Comparison of ENCODE assay signal across 12 cellular contexts in the genomic region with DNA sequence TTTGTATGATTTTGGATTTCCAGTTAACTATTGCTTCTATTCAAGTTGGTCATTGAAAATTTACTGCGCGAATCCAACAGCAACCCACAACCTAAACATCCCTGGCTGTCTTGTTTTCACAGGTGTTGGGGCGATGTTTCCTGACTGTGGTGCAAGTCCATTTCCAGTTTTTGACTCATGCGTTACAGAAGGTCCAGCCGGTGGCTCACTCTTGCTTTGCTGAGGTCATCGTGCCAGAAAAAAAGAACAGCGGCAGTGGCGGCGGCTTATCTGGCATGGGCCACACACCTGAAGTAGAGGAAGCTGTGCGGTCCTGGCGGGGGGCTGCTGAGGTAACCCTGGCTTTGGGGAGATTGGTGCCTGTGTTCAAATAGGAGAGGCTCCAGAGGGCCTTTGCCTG. TPM values are rescaled to one million over a fixed set of nuclear protein-coding genes. Genes with fewer than 3 reads are reported as not detected.
A peak's percentile ranks its signal among the peaks of the same experiment; 100 is the strongest.
DNase-seq lines count a peak whose midpoint lies in the region; ATAC-seq and TF ChIP-seq lines count a peak whose summit lies in the region.
"Had no signal": no experiment of that assay in that cellular context is flagged by ENCODE, and none has a peak within 500 bp of the region (broad histone marks: within the 10 kb centered on the region; RNA-seq: fewer than 3 reads in every experiment).

No MANE protein-coding gene starts in this region.

- ATAC-seq in lung (ENCODE audit: insufficient read depth, low FRiP score) (no peak), HG02678 (IDR thresholded peaks at IDR 0.05; ENCODE audit: unreplicated experiment) (no peak)
- ATAC-seq: activated T-cell treated with anti-CD3 and anti-CD28 coated beads, Interleukin-2, amount 50 U/mL, for 72 hours; stimulated activated naive CD8-positive, alpha-beta T cell treated with anti-CD3 and anti-CD28 coated beads, Interleukin-15, amount 100 ng/mL, for 72 hours had no signal

- no peaks in the 10 kb centered on the region for H3K27me3 ChIP-seq in lung (ENCODE audit: control insufficient read depth, insufficient read depth)
- H3K27me3 ChIP-seq: MG63 had no signal

- TF ChIP-seq CTCF in RWPE1 (conservative IDR thresholded peaks at IDR 0.05; ENCODE audit: low read depth) (no peak), lung (IDR thresholded peaks at IDR 0.05; ENCODE audit: control extremely low read depth, extremely low read depth) (no peak)

- peaks cover 4 to 15% of the 10 kb centered on the region in 2 donors for H3K36me3 ChIP-seq in lung (ENCODE audit: control insufficient read depth in 2 of 2, insufficient read depth in 2 of 2, low read length in 2 of 2)

- H3K27ac ChIP-seq in RWPE1, result peak overlapping the region; percentile 9; the same call in 1 of the 2 replicates
- peak overlapping the region; percentile 5 to 26 for H3K27ac ChIP-seq in lung (ENCODE audit: low read depth in 1 of 2, low read length in 1 of 2)
- H3K27ac ChIP-seq in substantia nigra (ENCODE audit: low read depth, low read length, poor library complexity, severe bottlenecking), result peak overlapping the region; percentile 82

- peaks cover 13 to 22% of the 10 kb centered on the region in 2 donors for H3K4me1 ChIP-seq in lung (ENCODE audit: control insufficient read depth in 2 of 2, insufficient read depth in 2 of 2, low read length in 2 of 2)

- DNase-seq in RWPE1 (ENCODE audit: low spot score) (no peak), cerebellar cortex (ENCODE audit: low spot score) (peak; percentile 54), lung (ENCODE audit: low spot score) (no peak), substantia nigra (lab: John Stamatoyannopoulos, UW) (peak in 3 of 49 donors; percentile 13 to 57 (median 41)), SKM-1 treated with dmso at 0.1 percent for 144 hours (lab: John Stamatoyannopoulos, UW; ENCODE audit: unreplicated experiment) (no peak), cortex of kidney (lab: John Stamatoyannopoulos, UW) (no peak), NCI-H510A treated with DMSO at 0.1 percent for 48 hours (lab: John Stamatoyannopoulos, UW) (no peak)
- DNase-seq: activated CD4-positive, alpha-beta T cell treated with anti-CD3 and anti-CD28 coated beads, Interleukin-2, amount 10 ng/mL, durations not matched to agents 24 days and 14 days; activated T-cell treated with anti-CD3 and anti-CD28 coated beads, Interleukin-2, amount 50 U/mL, for 72 hours; MG63; stimulated activated naive CD8-positive, alpha-beta T cell treated with anti-CD3 and anti-CD28 coated beads, Interleukin-15, amount 100 ng/mL, for 72 hours had no signal

- CTCF ChIA-PET in RWPE1 (lab: Yijun Ruan, JAX), result no interaction called here

- 81 to 84% methylated on average over 11 of the region's 11 CpGs for WGBS in lung, 2 donors

- POLR2A ChIA-PET in RWPE1 (lab: Yijun Ruan, JAX; ENCODE audit: low non-redundant PET), result no interaction called here

- no peak overlapping the region for H3K4me3 ChIP-seq in lung
- H3K4me3 ChIP-seq: MG63 had no signal

- no peaks in the 10 kb centered on the region for H3K9me3 ChIP-seq in lung (ENCODE audit: control insufficient read depth in 2 of 2, insufficient read depth in 1 of 2, low read length in 1 of 2)
- H3K9me3 ChIP-seq: MG63 had no signal

RNA-seq across cellular contexts. Expression of gene GPI, which starts 45.2 kb away (rescaled TPM):
- 100 to 1,000 TPM in 1 of 2 donors, 10 to 100 TPM in 1; 91.3 to 225 TPM for total RNA-seq in lung
- 100 to 1,000 TPM in 1 of 2 donors, 10 to 100 TPM in 1; 79.8 to 151 TPM for polyA plus RNA-seq in lung

Comparison
In these comparisons a context has a peak if more than half of its experiments do, and no peak if none do; other contexts are left out.
1. H3K27ac ChIP-seq: peak in every context shown above with its lines; median percentile 82 in substantia nigra; 16 in lung; 9 in RWPE1.